ENCODE assay signal across 12 cellular contexts in the genomic region with DNA sequence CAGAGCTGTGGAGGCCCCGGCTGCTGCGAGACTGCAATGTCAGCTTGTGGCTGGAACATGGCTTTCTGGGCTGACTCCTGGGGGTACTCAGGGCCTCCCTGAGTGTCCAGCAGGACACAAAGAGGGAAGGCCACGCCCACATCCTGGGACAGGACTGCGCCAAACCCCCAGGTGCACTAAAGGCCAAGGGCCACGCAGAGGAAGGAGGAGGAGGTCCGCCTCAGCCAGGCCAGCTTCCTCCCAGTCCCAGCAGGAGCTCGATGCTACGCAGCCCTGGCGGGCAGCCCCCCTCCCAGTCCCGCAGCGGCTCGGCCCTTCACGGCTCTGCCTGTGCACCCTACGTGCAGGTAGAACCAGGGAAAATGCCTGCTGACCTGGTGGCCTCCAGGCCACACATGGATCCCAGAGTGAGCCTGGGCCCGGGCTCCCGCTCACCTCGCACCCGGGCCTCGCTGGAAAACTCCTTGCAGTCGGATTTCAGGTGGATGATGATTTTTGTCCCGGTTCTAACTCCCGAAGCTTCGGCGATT. TPM values are rescaled to one million over a fixed set of nuclear protein-coding genes. Genes with fewer than 3 reads are reported as not detected.
DNase-seq lines count a peak whose midpoint lies in the region; ATAC-seq and TF ChIP-seq lines count a peak whose summit lies in the region.
"Had no signal": no experiment of that assay in that cellular context is flagged by ENCODE, and none has a peak within 500 bp of the region (broad histone marks: within the 10 kb centered on the region; RNA-seq: fewer than 3 reads in every experiment).

No MANE protein-coding gene starts in this region.

- H3K27ac ChIP-seq in heart right ventricle: peak overlapping the region in 2 of 10 donors; percentile 30 to 48
- no peak overlapping the region for H3K27ac ChIP-seq in HEK293 (ENCODE audit: extremely low read depth, low read depth, low read length)
- H3K27ac ChIP-seq in mesodermal cell (ENCODE audit: low read depth, low read length, severe bottlenecking): peak overlapping the region; percentile 10
- H3K27ac ChIP-seq: A549 had no signal

- ATAC-seq in heart right ventricle: peak in 7 of 8 donors; percentile 6 to 75 (median 25)
- ATAC-seq: A549; CD8-positive, alpha-beta T cell had no signal

- POLR2A ChIA-PET in HEK293 (lab: Yijun Ruan, JAX): no interaction called here

- CTCF ChIA-PET in HEK293 (lab: Yijun Ruan, JAX): interaction anchor here (0.6 to 1.2 kb wide), 3 partner anchors 15 to 501 kb away, joined by 3 read pairs; no protein-coding TSS in a partner anchor

- WGBS in heart right ventricle, 2 donors: 76 to 78% methylated on average over 24 of the region's 24 CpGs
- 92 to 95% methylated on average over 23 to 24 of the region's 24 CpGs for WGBS in mesodermal cell (ENCODE audit: insufficient coverage in 2 of 2), 2 experiments

- no peak overlapping the region for H3K4me3 ChIP-seq in heart right ventricle
- no peak overlapping the region for H3K4me3 ChIP-seq in HEK293 (ENCODE audit: low read depth, low read length)
- no peak overlapping the region for H3K4me3 ChIP-seq in mesodermal cell (ENCODE audit: extremely low read depth, insufficient read depth, low read length, poor library complexity, severe bottlenecking)
- H3K4me3 ChIP-seq: A549 had no signal

- H3K9me3 ChIP-seq in heart right ventricle (no peaks in the 10 kb centered on the region), HEK293 (ENCODE audit: control insufficient read depth, insufficient read depth, low read depth, low read length) (no peaks in the 10 kb centered on the region), mesodermal cell (ENCODE audit: control insufficient read depth, low read length) (no peaks in the 10 kb centered on the region)
- H3K9me3 ChIP-seq: A549 had no signal

- intact Hi-C loops in heart right ventricle (cut with DNase I) (no loop called here), cardiac septum (cut with DNase I) (no loop called here)

- peaks cover 0 to 99% (median 27%) of the 10 kb centered on the region in 9 donors for H3K36me3 ChIP-seq in heart right ventricle
- H3K36me3 ChIP-seq in HEK293 (ENCODE audit: control insufficient read depth in 2 of 2, insufficient read depth in 1 of 2, low read length in 2 of 2): peaks cover 10 to 95% of the 10 kb centered on the region in 2 experiments; a peak in 2 of 3 replicates
- H3K36me3 ChIP-seq in mesodermal cell (ENCODE audit: control insufficient read depth, insufficient read depth, low read length): peaks cover 82% of the 10 kb centered on the region

- no peak for TF ChIP-seq CTCF in heart right ventricle (IDR thresholded peaks at IDR 0.05)
- no peak for TF ChIP-seq CTCF in HEK293 (tag by site-specific recombination; IDR thresholded peaks at IDR 0.05)

- in situ Hi-C loops in ACHN (cut with HindIII; ENCODE audit: low pct_ligation_motif_present, low pct_unique_long_range_greater_than_20kb, low sequenced_read_pairs): no loop called here

- H3K27me3 ChIP-seq in heart right ventricle: no peaks in the 10 kb centered on the region

- H3K4me1 ChIP-seq in heart right ventricle (peaks cover 0 to 30% (median 16%) of the 10 kb centered on the region in 9 donors), HEK293 (ENCODE audit: control insufficient read depth, insufficient read depth, low read length) (no peaks in the 10 kb centered on the region), mesodermal cell (ENCODE audit: control insufficient read depth, insufficient read depth, low read length, poor library complexity, severe bottlenecking) (peaks cover 6% of the 10 kb centered on the region)
- H3K4me1 ChIP-seq: A549 had no signal

- DNase-seq in heart right ventricle (no peak), cardiac septum (ENCODE audit: low spot score) (no peak), NCI-H526 (lab: John Stamatoyannopoulos, UW) (no peak), ACHN (no peak)
- DNase-seq in NK-92 treated with Interleukin-12 subunit alpha and Interleukin-12 subunit beta, amount 100 ng/mL, for 24 hours (lab: John Stamatoyannopoulos, UW): no peak
- DNase-seq: CD8-positive, alpha-beta T cell; COR-L47; DMS53; IMR-90 had no signal

TF ChIP-seq in HEK293, 187 proteins besides CTCF, POLR2A, EP300 and RAD21:
- TF ChIP-seq KLF9 (tag by site-specific recombination; IDR thresholded peaks at IDR 0.05; ENCODE audit: low read depth): 0 out of 2 replicates have a peak, but pooled peaks have one; percentile 20
- TF ChIP-seq, protein P1, sequence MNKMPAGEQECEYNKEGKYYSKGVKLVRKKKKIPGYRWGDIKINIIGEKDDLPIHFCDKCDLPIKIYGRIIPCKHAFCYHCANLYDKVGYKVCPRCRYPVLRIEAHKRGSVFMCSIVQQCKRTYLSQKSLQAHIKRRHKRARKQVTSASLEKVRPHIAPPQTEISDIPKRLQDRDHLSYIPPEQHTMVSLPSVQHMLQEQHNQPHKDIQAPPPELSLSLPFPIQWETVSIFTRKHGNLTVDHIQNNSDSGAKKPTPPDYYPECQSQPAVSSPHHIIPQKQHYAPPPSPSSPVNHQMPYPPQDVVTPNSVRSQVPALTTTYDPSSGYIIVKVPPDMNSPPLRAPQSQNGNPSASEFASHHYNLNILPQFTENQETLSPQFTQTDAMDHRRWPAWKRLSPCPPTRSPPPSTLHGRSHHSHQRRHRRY (tag by site-specific recombination; IDR thresholded peaks at IDR 0.05): no peak

RNA-seq across cellular contexts. Expression of a gene that starts 21.2 kb away (rescaled TPM):
- total RNA-seq in heart right ventricle (10 to 100 TPM in 1 of 10 donors, 1 to 10 TPM in 9; 3.4 to 10.5 (median 7.4) TPM), cardiac septum (6.9 TPM)
- polyA plus RNA-seq in heart right ventricle: 10 to 100 TPM in 1 of 2 donors, 1 to 10 TPM in 1; 3.3 to 15.9 TPM
- 15.8 TPM for polyA plus RNA-seq in mesodermal cell (2013, experiment 1 of 2)
- polyA plus RNA-seq in mesodermal cell (2013, experiment 2 of 2): 12.0 TPM

RNA-seq across cellular contexts. Expression of a gene that starts 41.7 kb away (rescaled TPM):
- total RNA-seq in heart right ventricle (100 to 1,000 TPM in 9 of 10 donors, 10 to 100 TPM in 1; 89.3 to 148 (median 128) TPM), cardiac septum (78.6 TPM)
- 100 to 1,000 TPM in 1 of 2 donors, 10 to 100 TPM in 1; 57.3 to 108 TPM for polyA plus RNA-seq in heart right ventricle
- polyA plus RNA-seq in mesodermal cell (2013, experiment 1 of 2): 105 TPM
- 97.6 TPM for polyA plus RNA-seq in mesodermal cell (2013, experiment 2 of 2)
